Comparison of ENCODE assay signal across 17 cellular contexts in the genomic region with DNA sequence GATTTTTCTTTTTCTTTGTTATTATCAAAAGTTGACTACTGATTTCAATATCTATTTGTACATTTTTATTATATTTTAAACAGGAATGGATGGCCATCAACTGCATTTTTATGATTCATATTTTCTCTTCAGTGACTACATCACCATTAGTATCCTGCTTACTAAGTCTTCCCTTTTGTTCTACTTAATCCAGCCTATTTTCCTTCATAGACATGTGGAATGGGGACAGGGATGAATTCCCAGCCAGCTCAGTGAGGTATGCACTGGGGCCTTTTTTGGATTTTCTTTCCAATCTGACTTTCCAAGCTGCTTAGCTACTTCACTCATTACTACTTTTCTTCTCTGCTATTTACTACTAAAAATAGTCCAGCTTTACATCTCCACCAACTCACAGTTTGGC. TPM values are rescaled to one million over a fixed set of nuclear protein-coding genes. Genes with fewer than 3 reads are reported as not detected.
DNase-seq lines count a peak whose midpoint lies in the region; ATAC-seq, FAIRE-seq and TF ChIP-seq lines count a peak whose summit lies in the region.
"Had no signal": no experiment of that assay in that cellular context is flagged by ENCODE, and none has a peak within 500 bp of the region (broad histone marks: within the 10 kb centered on the region; RNA-seq: fewer than 3 reads in every experiment).

No MANE protein-coding gene starts in this region.

- no peaks in the 10 kb centered on the region for H3K9me3 ChIP-seq in keratinocyte (ENCODE audit: control insufficient read depth, low read depth, low read length)
- H3K9me3 ChIP-seq: body of pancreas, mucosa of descending colon, neutrophil, thyroid gland had no signal

- no peak overlapping the region for H3K4me2 ChIP-seq in keratinocyte (ENCODE audit: control insufficient read depth, extremely low read depth, insufficient read depth, low read depth, low read length)

- H3K9ac ChIP-seq in keratinocyte (ENCODE audit: control insufficient read depth, extremely low read depth, insufficient read depth, low read length), result no peak overlapping the region

- no peak overlapping the region for H2AFZ ChIP-seq in keratinocyte (ENCODE audit: control insufficient read depth, low read length)

- H4K20me1 ChIP-seq in keratinocyte (ENCODE audit: control insufficient read depth, extremely low read depth, insufficient read depth, low read length), result no peaks in the 10 kb centered on the region

- TF ChIP-seq CTCF in bronchial epithelial cell (IDR thresholded peaks at IDR 0.05; ENCODE audit: insufficient read depth, low read length, severe bottlenecking), result no peak
- no peak for TF ChIP-seq CTCF in keratinocyte (optimal IDR thresholded peaks at IDR 0.05 in 1 of 3, IDR thresholded peaks at IDR 0.05 in 1 of 3, conservative IDR thresholded peaks at IDR 0.05 in 1 of 3; ENCODE audit: extremely low read depth in 1 of 3, insufficient read depth in 2 of 3, low read length in 3 of 3)

- DNase-seq in NCI-H446 (lab: John Stamatoyannopoulos, UW), result peak; percentile 9 to 34
- DNase-seq in bronchial epithelial cell (ENCODE audit: low read depth), result peak; percentile 78
- no peak for DNase-seq in keratinocyte (ENCODE audit: low read depth, low spot score)
- no peak for DNase-seq in NCI-H1092 (lab: John Stamatoyannopoulos, UW)
- DNase-seq: activated CD4-positive, alpha-beta memory T cell treated with anti-CD3 and anti-CD28 coated beads, Interleukin-2, amount 10 ng/mL, durations not matched to agents 7 days and 5 days; activated CD4-positive, CD25-positive, alpha-beta regulatory T cell; activated naive CD4-positive, alpha-beta T cell treated with Interleukin-2 at 50 U/mL for 16 hours; body of pancreas; CD8-positive, alpha-beta memory T cell; left ventricle myocardium superior; mucosa of descending colon; NCI-H526 treated with DMSO at 0.1 percent for 48 hours had no signal

- dilution Hi-C loops in keratinocyte (cut with MboI; ENCODE audit: extremely low pct_ligation_motif_present, low sequenced_read_pairs), result no loop called here

- peaks cover 54% of the 10 kb centered on the region for H3K4me1 ChIP-seq in keratinocyte (ENCODE audit: control insufficient read depth, extremely low read depth, insufficient read depth, low read length)
- H3K4me1 ChIP-seq: body of pancreas had no signal

- no peaks in the 10 kb centered on the region for H3K27me3 ChIP-seq in bronchial epithelial cell (ENCODE audit: control insufficient read depth, insufficient read depth, low read length)
- H3K27me3 ChIP-seq in keratinocyte (ENCODE audit: control insufficient read depth, extremely low read depth, insufficient read depth, low read length), result no peaks in the 10 kb centered on the region
- H3K27me3 ChIP-seq: body of pancreas, neutrophil, thyroid gland had no signal

- no peaks in the 10 kb centered on the region for H3K36me3 ChIP-seq in bronchial epithelial cell (ENCODE audit: control insufficient read depth, insufficient read depth, low read length)
- no peaks in the 10 kb centered on the region for H3K36me3 ChIP-seq in keratinocyte (ENCODE audit: control insufficient read depth in 2 of 2, extremely low read depth in 1 of 2, insufficient read depth in 2 of 2, low read length in 2 of 2)
- H3K36me3 ChIP-seq: neutrophil, thyroid gland had no signal

- FAIRE-seq in bronchial epithelial cell (lab: Jason Lieb, UNC) (no peak), keratinocyte (lab: Jason Lieb, UNC) (peak; percentile 5)

- H3K4me3 ChIP-seq in bronchial epithelial cell (ENCODE audit: low read depth, low read length) (no peak overlapping the region), keratinocyte (ENCODE audit: control insufficient read depth in 2 of 3, extremely low read depth in 1 of 3, insufficient read depth in 2 of 3, low read depth in 1 of 3, low read length in 3 of 3) (no peak overlapping the region)
- H3K4me3 ChIP-seq: body of pancreas, mucosa of descending colon, thyroid gland had no signal

- H3K79me2 ChIP-seq in keratinocyte (ENCODE audit: control insufficient read depth, insufficient read depth, low read length), result no peaks in the 10 kb centered on the region

- no peak for ATAC-seq in GM19395 (IDR thresholded peaks at IDR 0.05; ENCODE audit: unreplicated experiment)
- no peak for ATAC-seq in GM18517 (IDR thresholded peaks at IDR 0.05; ENCODE audit: unreplicated experiment)
- ATAC-seq: body of pancreas, mucosa of descending colon had no signal

- H3K27ac ChIP-seq in keratinocyte (ENCODE audit: control insufficient read depth, insufficient read depth, low read length), result peak overlapping the region; percentile 34
- H3K27ac ChIP-seq in temporal lobe (ENCODE audit: low read depth, low read length), result peak overlapping the region; percentile 70
- H3K27ac ChIP-seq: body of pancreas, neutrophil had no signal

- no peaks in the 10 kb centered on the region for H3K9me1 ChIP-seq in keratinocyte (ENCODE audit: control insufficient read depth, extremely low read depth, insufficient read depth, low read length)

RNA-seq across cellular contexts. Expression of gene AKAP6, which starts 38.4 kb away (rescaled TPM):
- total RNA-seq in bronchial epithelial cell, result 4.2 and 10.6 TPM in 2 replicates
- polyA plus RNA-seq in keratinocyte, result 1.3 to 2.6 TPM (median 2.0 TPM) in 3 replicates
- polyA plus RNA-seq in keratinocyte (2011; ENCODE audit: low read depth), result 2.0 TPM
- 1.6 and 2.4 TPM in 2 replicates for polyA plus RNA-seq in keratinocyte (2011; cell fraction: cytosol; rRNA removed)
- 4.0 and 4.2 TPM in 2 replicates for polyA plus RNA-seq in keratinocyte (2011; cell fraction: nucleus; rRNA removed)
- polyA plus RNA-seq in keratinocyte (2012; ENCODE audit: low replicate concordance), result 0.78 and 1.7 TPM in 2 replicates
- 2.3 to 13.4 TPM (median 11.1 TPM) in 3 replicates for polyA minus RNA-seq in keratinocyte
- 2.5 TPM for polyA minus RNA-seq in keratinocyte (2011; cell fraction: cytosol; rRNA and poly(A)+ RNA removed)
- polyA minus RNA-seq in keratinocyte (2011; cell fraction: nucleus; rRNA and poly(A)+ RNA removed), result 13.6 and 23.6 TPM in 2 replicates
- 107 TPM for total RNA-seq in temporal lobe

Comparison
In these comparisons a context has a peak if more than half of its experiments do, and no peak if none do; other contexts are left out.
1. DNase-seq: peak in NCI-H446 (2 of 2) and bronchial epithelial cell (single experiment); none in keratinocyte (single experiment) and NCI-H1092 (single experiment).